ENCODE assay signal across 9 cellular contexts in genomic region chr1:218463194-218464156, GRCh38.
A peak's percentile ranks its signal among the peaks of the same experiment; 100 is the strongest.
DNase-seq lines count a peak whose midpoint lies in the region; ATAC-seq and TF ChIP-seq lines count a peak whose summit lies in the region.
"Had no signal": no experiment of that assay in that cellular context is flagged by ENCODE, and none has a peak within 500 bp of the region (broad histone marks: within the 10 kb centered on the region; RNA-seq: fewer than 3 reads in every experiment).

No MANE protein-coding gene starts in this region.

- H2AFZ ChIP-seq in fibroblast of lung (ENCODE audit: low read length) (peak overlapping the region; percentile 33), osteoblast (ENCODE audit: low read length) (peak overlapping the region; percentile 76)

- no peak for ATAC-seq in HG02885 (IDR thresholded peaks at IDR 0.05; ENCODE audit: poor library complexity, unreplicated experiment)

- H3K36me3 ChIP-seq in fibroblast of lung (ENCODE audit: control insufficient read depth, insufficient read depth, low read length) (no peaks in the 10 kb centered on the region), osteoblast (ENCODE audit: insufficient read depth, low read length) (no peaks in the 10 kb centered on the region)

- POLR2A ChIA-PET in RWPE1 (lab: Yijun Ruan, JAX; ENCODE audit: low non-redundant PET) = no interaction called here

- no peak overlapping the region for H3K9ac ChIP-seq in fibroblast of lung (ENCODE audit: insufficient read depth, low read length)

- H3K4me2 ChIP-seq in fibroblast of lung (ENCODE audit: extremely low read depth, insufficient read depth, low read length) (peak overlapping the region; percentile 39), osteoblast (ENCODE audit: insufficient read depth, low read length) (peak overlapping the region; percentile 37)

- H4K20me1 ChIP-seq in fibroblast of lung (ENCODE audit: control insufficient read depth, extremely low read depth, insufficient read depth, low read length) (no peaks in the 10 kb centered on the region), osteoblast (ENCODE audit: insufficient read depth, low read length) (no peaks in the 10 kb centered on the region)

- H3K27ac ChIP-seq in RWPE1 = peak overlapping the region; percentile 75
- peak overlapping the region; percentile 75 for H3K27ac ChIP-seq in fibroblast of lung (ENCODE audit: insufficient read depth, low read length)
- peak overlapping the region; percentile 76 for H3K27ac ChIP-seq in osteoblast (ENCODE audit: low read depth, low read length)

- no peak for TF ChIP-seq CTCF in RWPE1 (conservative IDR thresholded peaks at IDR 0.05; ENCODE audit: low read depth)
- TF ChIP-seq CTCF in fibroblast of lung (conservative IDR thresholded peaks at IDR 0.05 in 1 of 2, IDR thresholded peaks at IDR 0.05 in 1 of 2; ENCODE audit: low read depth in 1 of 2, low read length in 2 of 2) = no peak
- TF ChIP-seq CTCF in osteoblast (IDR thresholded peaks at IDR 0.05; ENCODE audit: extremely low read depth, low read depth, low read length) = no peak

- H3K4me3 ChIP-seq in fibroblast of lung (replicated peaks in 1 of 4; ENCODE audit: control extremely low read depth in 1 of 4, insufficient read depth in 1 of 4, low read depth in 3 of 4, low read length in 4 of 4) (peak overlapping the region in 1 of 4 experiments; percentile 29), osteoblast (ENCODE audit: insufficient read depth, low read length) (no peak overlapping the region)

- peaks cover 35% of the 10 kb centered on the region for H3K4me1 ChIP-seq in fibroblast of lung (ENCODE audit: control insufficient read depth, extremely low read depth, insufficient read depth, low read length)
- H3K4me1 ChIP-seq in osteoblast (ENCODE audit: insufficient read depth, low read length) = peaks cover 54% of the 10 kb centered on the region

- DNase-seq in COLO829 (ENCODE audit: low spot score) (peak; percentile 31), RWPE1 (ENCODE audit: low spot score) (peak; percentile 44), fibroblast of lung (ENCODE audit: low read depth in 2 of 2) (peak; percentile 74 to 84), osteoblast (ENCODE audit: insufficient read length, low spot score, missing footprints) (no peak), LoVo (ENCODE audit: low spot score) (no peak), NCI-H146 (lab: John Stamatoyannopoulos, UW) (no peak), NCI-H2107 treated with DMSO at 0.1 percent for 48 hours (lab: John Stamatoyannopoulos, UW; ENCODE audit: unreplicated experiment) (no peak)
- DNase-seq: foreskin melanocyte had no signal

- no peaks in the 10 kb centered on the region for H3K79me2 ChIP-seq in fibroblast of lung (ENCODE audit: control insufficient read depth, insufficient read depth, low read length)
- no peaks in the 10 kb centered on the region for H3K79me2 ChIP-seq in osteoblast (ENCODE audit: insufficient read depth, low read length)

- H3K27me3 ChIP-seq in fibroblast of lung (ENCODE audit: control insufficient read depth, insufficient read depth, low read length) = no peaks in the 10 kb centered on the region
- H3K27me3 ChIP-seq in osteoblast (ENCODE audit: insufficient read depth, low read length) = no peaks in the 10 kb centered on the region

- H3K9me3 ChIP-seq in fibroblast of lung (ENCODE audit: control insufficient read depth, insufficient read depth, low read depth, low read length) (no peaks in the 10 kb centered on the region), osteoblast (ENCODE audit: low read depth, low read length) (no peaks in the 10 kb centered on the region)

- CTCF ChIA-PET in RWPE1 (lab: Yijun Ruan, JAX) = no interaction called here

Comparison
In these comparisons a context has a peak if more than half of its experiments do, and no peak if none do; other contexts are left out.
1. DNase-seq: peak in COLO829 (single experiment), RWPE1 (single experiment) and fibroblast of lung (2 of 2); none in osteoblast (single experiment), LoVo (single experiment), NCI-H146 (single experiment) and NCI-H2107 treated with DMSO at 0.1 percent for 48 hours (single experiment).
2. Peak in every context shown above with its lines, with median percentiles within 50 percentile points of each other: H3K27ac ChIP-seq.